Comparison of ENCODE assay signal across 19 cellular contexts in genomic region chr12:54393350-54393655, GRCh38. TPM values are rescaled to one million over a fixed set of nuclear protein-coding genes. Genes with fewer than 3 reads are reported as not detected.
DNase-seq lines count a peak whose midpoint lies in the region; TF ChIP-seq lines count a peak whose summit lies in the region.
"Had no signal": no experiment of that assay in that cellular context is flagged by ENCODE, and none has a peak within 500 bp of the region (broad histone marks: within the 10 kb centered on the region; RNA-seq: fewer than 3 reads in every experiment).

No MANE protein-coding gene starts in this region.

- no peaks in the 10 kb centered on the region for H3K27me3 ChIP-seq in GM23248 (replicated peaks; ENCODE audit: insufficient read depth)
- no peaks in the 10 kb centered on the region for H3K27me3 ChIP-seq in esophagus (ENCODE audit: control insufficient read depth in 1 of 2, insufficient read depth in 2 of 2, low read length in 2 of 2)
- H3K27me3 ChIP-seq in sigmoid colon: no peaks in the 10 kb centered on the region
- H3K27me3 ChIP-seq in tibial nerve: no peaks in the 10 kb centered on the region
- H3K27me3 ChIP-seq in left ventricle myocardium inferior (ENCODE audit: low read depth): no peaks in the 10 kb centered on the region
- H3K27me3 ChIP-seq in adrenal gland: no peaks in the 10 kb centered on the region
- H3K27me3 ChIP-seq: pancreas, uterus had no signal

- H4K20me1 ChIP-seq in GM23248 (ENCODE audit: insufficient read depth): no peaks in the 10 kb centered on the region

- no peak for TF ChIP-seq EP300 in sigmoid colon (IDR thresholded peaks at IDR 0.05)
- TF ChIP-seq EP300 in tibial nerve (IDR thresholded peaks at IDR 0.05): no peak

- TF ChIP-seq CTCF in sigmoid colon (IDR thresholded peaks at IDR 0.05): no peak
- TF ChIP-seq CTCF in tibial nerve (IDR thresholded peaks at IDR 0.05): no peak
- no peak for TF ChIP-seq CTCF in left ventricle myocardium inferior (IDR thresholded peaks at IDR 0.05; ENCODE audit: borderline replicate concordance)
- no peak for TF ChIP-seq CTCF in adrenal gland (IDR thresholded peaks at IDR 0.05)

- H3K79me2 ChIP-seq in GM23248 (ENCODE audit: insufficient read depth): peaks cover 7% of the 10 kb centered on the region; the same call in 1 of the 2 replicates

- 56 to 100% methylated on average over 1 to 4 of the region's 4 CpGs for WGBS in GM23248 (ENCODE audit: low coverage in 1 of 2, low lambda C conversion rate in 2 of 2, missing lambda C conversion rate in 2 of 2), 2 experiments
- WGBS in esophagus, 2 donors: 59 to 68% methylated on average over 3 to 4 of the region's 4 CpGs
- 62 to 66% methylated on average over 4 of the region's 4 CpGs for WGBS in sigmoid colon, 2 donors
- WGBS in tibial nerve, 2 donors: 62 to 75% methylated on average over 4 of the region's 4 CpGs
- WGBS in adrenal gland, 4 donors: 48 to 70% (median 55%) methylated on average over 3 to 4 of the region's 4 CpGs

- H3K4me2 ChIP-seq in GM23248 (ENCODE audit: unreplicated experiment): no peak overlapping the region

- H3K4me1 ChIP-seq in GM23248 (ENCODE audit: insufficient read depth) (no peaks in the 10 kb centered on the region), esophagus (ENCODE audit: control insufficient read depth in 2 of 2, insufficient read depth in 2 of 2, low read length in 1 of 2) (peaks cover 0 to 21% of the 10 kb centered on the region in 2 donors), sigmoid colon (peaks cover 0 to 49% (median 12%) of the 10 kb centered on the region in 4 donors), tibial nerve (peaks cover 0 to 12% (median 6%) of the 10 kb centered on the region in 4 donors), left ventricle myocardium inferior (peaks cover 23% of the 10 kb centered on the region), adrenal gland (replicated peaks in 1 of 2) (no peaks in the 10 kb centered on the region)
- H3K4me1 ChIP-seq: pancreas, uterus had no signal

- in situ Hi-C loops in GM23248 (cut with MboI): no loop called here

- intact Hi-C loops in sigmoid colon (cut with DNase I) (no loop called here), left ventricle myocardium inferior (cut with micrococcal nuclease) (no loop called here), adrenal gland (cut with DNase I) (no loop called here)

- H3K9me3 ChIP-seq in GM23248 (ENCODE audit: low read depth): no peaks in the 10 kb centered on the region
- H3K9me3 ChIP-seq in esophagus (ENCODE audit: control insufficient read depth in 2 of 2, insufficient read depth in 1 of 2, low read depth in 1 of 2, low read length in 1 of 2): no peaks in the 10 kb centered on the region
- H3K9me3 ChIP-seq in sigmoid colon: no peaks in the 10 kb centered on the region
- H3K9me3 ChIP-seq in tibial nerve: no peaks in the 10 kb centered on the region
- H3K9me3 ChIP-seq in left ventricle myocardium inferior (replicated peaks): no peaks in the 10 kb centered on the region
- H3K9me3 ChIP-seq in adrenal gland (replicated peaks in 1 of 3): no peaks in the 10 kb centered on the region
- H3K9me3 ChIP-seq: pancreas, uterus had no signal

- H3K9me2 ChIP-seq in GM23248 (ENCODE audit: insufficient read depth): no peaks in the 10 kb centered on the region

- H3K27ac ChIP-seq in GM23248 (0 out of 2 replicates have a peak overlapping the region, but pooled peaks have one; percentile 8), esophagus (ENCODE audit: low read depth in 2 of 2, low read length in 1 of 2) (peak overlapping the region; percentile 52 to 75), sigmoid colon (peak overlapping the region in 3 of 4 donors; percentile 99 to 100 (median 100)), tibial nerve (no peak overlapping the region), left ventricle myocardium inferior (replicated peaks) (no peak overlapping the region), adrenal gland (no peak overlapping the region)
- H3K27ac ChIP-seq: pancreas, uterus had no signal

- no peak overlapping the region for H3K9ac ChIP-seq in GM23248

- DNase-seq in GM23248 (no peak), NCI-H2171 treated with DMSO at 0.1 percent for 48 hours (lab: John Stamatoyannopoulos, UW) (peak; percentile 97), sigmoid colon (no peak), tibial nerve (ENCODE audit: low spot score in 2 of 2) (no peak), left ventricle myocardium inferior (no peak), adrenal gland (no peak)
- DNase-seq: activated CD4-positive, alpha-beta memory T cell treated with anti-CD3 and anti-CD28 coated beads for 36 hours; activated T-cell treated with anti-CD3 and anti-CD28 coated beads, Interleukin-2, amount 50 U/mL, for 48 hours; Karpas-422; NCI-H1105; pancreas; SHP77 treated with DMSO at 0.1 percent for 48 hours; stimulated activated CD4-positive, alpha-beta T cell treated with anti-CD3 and anti-CD28 coated beads, Interleukin-2, amount 100 ng/mL, for 24 hours; T-helper 1 cell; uterus had no signal

- peaks cover 64% of the 10 kb centered on the region for H3F3A ChIP-seq in GM23248 (ENCODE audit: insufficient read depth)

- H3K4me3 ChIP-seq in GM23248 (no peak overlapping the region), esophagus (ENCODE audit: low read depth in 1 of 2, low read length in 2 of 2) (no peak overlapping the region), sigmoid colon (no peak overlapping the region), tibial nerve (no peak overlapping the region), left ventricle myocardium inferior (no peak overlapping the region), adrenal gland (no peak overlapping the region)
- H3K4me3 ChIP-seq: GM12878, pancreas, uterus had no signal

- peaks cover 45% of the 10 kb centered on the region for H3K36me3 ChIP-seq in GM23248 (ENCODE audit: low read depth)
- peaks cover 4% of the 10 kb centered on the region in 2 donors for H3K36me3 ChIP-seq in esophagus (ENCODE audit: control insufficient read depth in 2 of 2, insufficient read depth in 2 of 2, low read length in 1 of 2)
- H3K36me3 ChIP-seq in sigmoid colon: peaks cover 35 to 43% (median 38%) of the 10 kb centered on the region in 4 donors
- peaks cover 0 to 40% (median 0%) of the 10 kb centered on the region in 3 donors for H3K36me3 ChIP-seq in tibial nerve
- H3K36me3 ChIP-seq in left ventricle myocardium inferior: peaks cover 42% of the 10 kb centered on the region
- peaks cover 0 to 38% of the 10 kb centered on the region in 2 donors for H3K36me3 ChIP-seq in adrenal gland (replicated peaks in 1 of 2)
- H3K36me3 ChIP-seq: uterus had no signal

- H2AFZ ChIP-seq in GM23248: no peak overlapping the region

- TF ChIP-seq POLR2A in sigmoid colon (IDR thresholded peaks at IDR 0.05) (no peak), tibial nerve (IDR thresholded peaks at IDR 0.05) (no peak), adrenal gland (IDR thresholded peaks at IDR 0.05) (no peak)

RNA-seq across cellular contexts. Expression of gene ZNF385A, which starts 8.8 kb away (rescaled TPM):
- total RNA-seq in GM23248 (2014; rRNA removed; shearing (Covaris generic)): 1.6 and 1.8 TPM in 2 replicates
- polyA plus RNA-seq in GM23248 (2016; fragmentation: Nextera tagmentation; extraction: Ambion mirVana) (2.9 and 3.1 TPM in 2 replicates), esophagus (10 to 100 TPM; 44.6 to 49.9 TPM), sigmoid colon (10 to 100 TPM in 1 of 3 donors, 1 to 10 TPM in 2; 4.4 to 19.2 (median 7.0) TPM), adrenal gland (10 to 100 TPM in 2 of 3 donors, 1 to 10 TPM in 1; 2.7 to 28.0 (median 24.3) TPM)
- total RNA-seq in sigmoid colon (10 to 100 TPM in 2 of 4 donors, 1 to 10 TPM in 2; 5.6 to 18.6 (median 10.6) TPM), tibial nerve (10 to 100 TPM in 3 of 4 donors, 1 to 10 TPM in 1; 9.0 to 19.8 (median 13.5) TPM), left ventricle myocardium inferior (7.1 TPM), adrenal gland (10 to 100 TPM in 6 of 8 donors, 1 to 10 TPM in 2; 6.5 to 38.2 (median 13.1) TPM)

RNA-seq across cellular contexts. Expression of gene ITGA5, which starts 25.8 kb away (rescaled TPM):
- total RNA-seq in GM23248 (2014; rRNA removed; shearing (Covaris generic)): 496 and 541 TPM in 2 replicates
- 402 and 416 TPM in 2 replicates for polyA plus RNA-seq in GM23248 (2016; fragmentation: Nextera tagmentation; extraction: Ambion mirVana)
- polyA plus RNA-seq in esophagus: 10 to 100 TPM; 20.0 to 42.8 TPM
- total RNA-seq in sigmoid colon: 100 to 1,000 TPM; 200 to 765 (median 459) TPM
- polyA plus RNA-seq in sigmoid colon: 10 to 100 TPM in 1 of 3 donors, 1 to 10 TPM in 2; 7.4 to 92.7 (median 7.8) TPM
- 100 to 1,000 TPM in 3 of 4 donors, 10 to 100 TPM in 1; 73.6 to 145 (median 123) TPM for total RNA-seq in tibial nerve
- total RNA-seq in left ventricle myocardium inferior: 55.3 TPM
- total RNA-seq in adrenal gland: 100 to 1,000 TPM in 3 of 8 donors, 10 to 100 TPM in 5; 64.9 to 141 (median 75.9) TPM
- 100 to 1,000 TPM in 1 of 3 donors, 10 to 100 TPM in 2; 52.2 to 118 (median 56.7) TPM for polyA plus RNA-seq in adrenal gland

RNA-seq across cellular contexts. Expression of gene GPR84, which starts 29.0 kb away (rescaled TPM):
- total RNA-seq in GM23248 (2014; rRNA removed; shearing (Covaris generic)): not detected in 2 replicates
- polyA plus RNA-seq in GM23248 (2016; fragmentation: Nextera tagmentation; extraction: Ambion mirVana): not detected in 2 replicates
- under 1 TPM; 0.29 TPM for polyA plus RNA-seq in esophagus
- total RNA-seq in sigmoid colon: under 1 TPM in 1 of 4 donors, not detected in 3; 0.54 TPM
- polyA plus RNA-seq in sigmoid colon: under 1 TPM; 0.60 to 0.92 (median 0.69) TPM
- total RNA-seq in tibial nerve: under 1 TPM in 1 of 4 donors, not detected in 3; 0.42 TPM
- total RNA-seq in left ventricle myocardium inferior: not detected
- 1 to 10 TPM in 5 of 8 donors, under 1 TPM in 3; 0.18 to 6.8 (median 1.3) TPM for total RNA-seq in adrenal gland
- 1 to 10 TPM in 1 of 3 donors, under 1 TPM in 2; 0.56 to 1.3 (median 0.93) TPM for polyA plus RNA-seq in adrenal gland
- total RNA-seq: glomerular endothelial cell had no signal
- polyA plus RNA-seq: BJ had no signal

Comparison
In these comparisons a context has a peak if more than half of its experiments do, and no peak if none do; other contexts are left out.
1. H3K27ac ChIP-seq: peak in GM23248 (single experiment), esophagus (2 of 2) and sigmoid colon (3 of 4); none in tibial nerve (0 of 4), left ventricle myocardium inferior (single experiment) and adrenal gland (0 of 5).